In genomic region chr5:100797863-100798262, GRCh38 we compare ENCODE assay signal across 22 cellular contexts.
A peak's percentile ranks its signal among the peaks of the same experiment; 100 is the strongest.
DNase-seq lines count a peak whose midpoint lies in the region; ATAC-seq and TF ChIP-seq lines count a peak whose summit lies in the region.
"Had no signal": no experiment of that assay in that cellular context is flagged by ENCODE, and none has a peak within 500 bp of the region (broad histone marks: within the 10 kb centered on the region; RNA-seq: fewer than 3 reads in every experiment).

No MANE protein-coding gene starts in this region.

- intact Hi-C loops in MCF 10A (cut with micrococcal nuclease), result no loop called here
- intact Hi-C loops in breast epithelium (cut with DNase I; ENCODE audit: low total_unique reads), result loop anchor here (10.0 kb wide), 1 partner anchor 1407 kb away; no protein-coding TSS in a partner anchor

- H3K4me3 ChIP-seq in breast epithelium, result no peak overlapping the region
- H3K4me3 ChIP-seq: esophagus muscularis mucosa, stomach, vagina had no signal

- no peaks in the 10 kb centered on the region for H3K4me1 ChIP-seq in breast epithelium
- peaks cover 6% of the 10 kb centered on the region for H3K4me1 ChIP-seq in foreskin keratinocyte
- H3K4me1 ChIP-seq: esophagus muscularis mucosa, stomach, vagina had no signal

- H3K27me3 ChIP-seq in breast epithelium (no peaks in the 10 kb centered on the region), foreskin keratinocyte (no peaks in the 10 kb centered on the region)
- H3K27me3 ChIP-seq: esophagus muscularis mucosa, stomach, vagina had no signal

- peaks cover 6 to 10% of the 10 kb centered on the region in 2 donors for H3K9me3 ChIP-seq in breast epithelium
- H3K9me3 ChIP-seq: vagina had no signal

- DNase-seq in MCF 10A (ENCODE audit: unreplicated experiment), result peak; percentile 45
- DNase-seq in breast epithelium (ENCODE audit: low spot score in 2 of 2), result no peak
- peak; percentile 42 for DNase-seq in astrocyte of the hippocampus (ENCODE audit: low read depth, low spot score)
- peak; percentile 56 to 80 for DNase-seq in foreskin keratinocyte
- DNase-seq in stromal cell of bone marrow (ENCODE audit: low read depth), result peak; percentile 33
- DNase-seq in GM19238 (ENCODE audit: insufficient read length, low spot score), result no peak
- DNase-seq in NCI-H748 (lab: John Stamatoyannopoulos, UW; ENCODE audit: unreplicated experiment), result no peak
- DNase-seq: ACHN; activated CD8-positive, alpha-beta T cell treated with anti-CD3 and anti-CD28 coated beads for 36 hours; CD4-positive, CD25-positive, alpha-beta regulatory T cell; DMS79; NCI-H1048; posterior cingulate gyrus; RPMI8226; stomach; T-cell had no signal

- H3K4me3 Mint-ChIP-seq in MCF 10A (ENCODE audit: unreplicated experiment), result no peak overlapping the region
- H3K4me3 Mint-ChIP-seq: activated CD8-positive, alpha-beta T cell treated with anti-CD3 and anti-CD28 coated beads for 36 hours; CD4-positive, CD25-positive, alpha-beta regulatory T cell; dendritic cell treated with granulocyte-macrophage colony-stimulating factor and Interleukin-4, amounts not matched to agents 40 ng/mL and 50 ng/mL, for 4 days; T-cell had no signal

- no TSS peak for BruUV-seq in MCF 10A (replicated peaks; lab: Mats Ljungman, UMichigan)

- H3K36me3 ChIP-seq in breast epithelium, result no peaks in the 10 kb centered on the region
- H3K36me3 ChIP-seq: esophagus muscularis mucosa, stomach, vagina had no signal

- ATAC-seq in foreskin keratinocyte (peak; percentile 100), HG03139 (IDR thresholded peaks at IDR 0.05; ENCODE audit: unreplicated experiment) (no peak)
- ATAC-seq: activated CD8-positive, alpha-beta T cell treated with anti-CD3 and anti-CD28 coated beads for 36 hours; T-cell had no signal

- peaks cover 6% of the 10 kb centered on the region for H3K4me1 Mint-ChIP-seq in MCF 10A (ENCODE audit: insufficient read depth, unreplicated experiment)
- H3K4me1 Mint-ChIP-seq: CD4-positive, CD25-positive, alpha-beta regulatory T cell; T-cell had no signal

- CTCF ChIA-PET in MCF 10A (lab: Yijun Ruan, JAX), result no interaction called here

- H3K9me3 Mint-ChIP-seq in MCF 10A (ENCODE audit: unreplicated experiment), result peaks cover 6% of the 10 kb centered on the region

- TF ChIP-seq CTCF in MCF 10A (IDR thresholded peaks at IDR 0.05; ENCODE audit: unreplicated experiment) (no peak), breast epithelium (IDR thresholded peaks at IDR 0.05) (no peak), foreskin keratinocyte (conservative IDR thresholded peaks at IDR 0.05) (no peak)

- TF ChIP-seq POLR2A in breast epithelium (IDR thresholded peaks at IDR 0.05), result no peak

- POLR2A ChIA-PET in MCF 10A (lab: Yijun Ruan, JAX), result interaction anchor here (0.6 kb wide), 1 partner anchor 85 kb away, joined by 4 read pairs; no protein-coding TSS in a partner anchor

- H3K27me3 Mint-ChIP-seq in MCF 10A (ENCODE audit: insufficient read depth, unreplicated experiment), result no peaks in the 10 kb centered on the region
- H3K27me3 Mint-ChIP-seq: activated CD8-positive, alpha-beta T cell treated with anti-CD3 and anti-CD28 coated beads for 36 hours; CD4-positive, CD25-positive, alpha-beta regulatory T cell; dendritic cell treated with granulocyte-macrophage colony-stimulating factor and Interleukin-4, amounts not matched to agents 40 ng/mL and 50 ng/mL, for 4 days; T-cell had no signal

- H3K27ac Mint-ChIP-seq in MCF 10A (ENCODE audit: low read depth, unreplicated experiment), result no peak overlapping the region
- H3K27ac Mint-ChIP-seq: activated CD8-positive, alpha-beta T cell treated with anti-CD3 and anti-CD28 coated beads for 36 hours; activated T-helper 2 cell treated with anti-CD3 and anti-CD28 coated beads, Interferon-gamma antibody, Interleukin-2, Interleukin-4, amounts not matched to agents 10 μg/mL and 5 μg/mL and 100 μg/mL, durations not matched to agents 14 hours and 24 hours and 36 hours; CD4-positive, CD25-positive, alpha-beta regulatory T cell; dendritic cell treated with granulocyte-macrophage colony-stimulating factor and Interleukin-4, amounts not matched to agents 40 ng/mL and 50 ng/mL, for 4 days; T-cell had no signal

- H3K27ac ChIP-seq in breast epithelium (no peak overlapping the region), foreskin keratinocyte (no peak overlapping the region)
- H3K27ac ChIP-seq: esophagus muscularis mucosa, stomach, vagina, VCaP had no signal

- no peaks in the 10 kb centered on the region for H3K36me3 Mint-ChIP-seq in MCF 10A (ENCODE audit: insufficient read depth, unreplicated experiment)
- H3K36me3 Mint-ChIP-seq: CD4-positive, CD25-positive, alpha-beta regulatory T cell; T-cell had no signal

Comparison
In these comparisons a context has a peak if more than half of its experiments do, and no peak if none do; other contexts are left out.
1. DNase-seq: peak in MCF 10A (single experiment), astrocyte of the hippocampus (single experiment), foreskin keratinocyte (2 of 2) and stromal cell of bone marrow (single experiment); none in breast epithelium (0 of 2), GM19238 (single experiment) and NCI-H748 (single experiment).